ENCODE assay signal across 18 cellular contexts in genomic region chr2:84713441-84713840, GRCh38.
A peak's percentile ranks its signal among the peaks of the same experiment; 100 is the strongest.
DNase-seq lines count a peak whose midpoint lies in the region; ATAC-seq and TF ChIP-seq lines count a peak whose summit lies in the region.
"Had no signal": no experiment of that assay in that cellular context is flagged by ENCODE, and none has a peak within 500 bp of the region (broad histone marks: within the 10 kb centered on the region; RNA-seq: fewer than 3 reads in every experiment).

No MANE protein-coding gene starts in this region.

- WGBS in GM23248 (ENCODE audit: low coverage in 1 of 2, low lambda C conversion rate in 2 of 2, missing lambda C conversion rate in 2 of 2), 2 experiments, result 84 to 89% methylated on average over 3 of the region's 3 CpGs
- 96% methylated on average over 3 of the region's 3 CpGs for WGBS in prostate gland

- no peaks in the 10 kb centered on the region for H3K9me2 ChIP-seq in GM23248 (ENCODE audit: insufficient read depth)

- H3K36me3 ChIP-seq in GM23248 (ENCODE audit: low read depth), result no peaks in the 10 kb centered on the region
- no peaks in the 10 kb centered on the region for H3K36me3 ChIP-seq in prostate gland
- H3K36me3 ChIP-seq: Peyer's patch had no signal

- H3K4me1 ChIP-seq in GM23248 (ENCODE audit: insufficient read depth) (peaks cover 11% of the 10 kb centered on the region), prostate gland (replicated peaks) (no peaks in the 10 kb centered on the region)
- H3K4me1 ChIP-seq: Peyer's patch had no signal

- no peaks in the 10 kb centered on the region for H3K9me3 ChIP-seq in GM23248 (ENCODE audit: low read depth)
- no peaks in the 10 kb centered on the region for H3K9me3 ChIP-seq in prostate gland
- H3K9me3 ChIP-seq: Peyer's patch had no signal

- TF ChIP-seq POLR2A in prostate gland (IDR thresholded peaks at IDR 0.05), result no peak

- H3K27ac ChIP-seq in GM23248 (no peak overlapping the region), prostate gland (no peak overlapping the region)
- H3K27ac ChIP-seq: Peyer's patch had no signal

- no peaks in the 10 kb centered on the region for H3K79me2 ChIP-seq in GM23248 (ENCODE audit: insufficient read depth)

- intact Hi-C loops in prostate gland (cut with DNase I), result no loop called here

- H3F3A ChIP-seq in GM23248 (ENCODE audit: insufficient read depth), result no peaks in the 10 kb centered on the region

- no peak overlapping the region for H3K4me2 ChIP-seq in GM23248 (ENCODE audit: unreplicated experiment)
- H3K4me2 ChIP-seq: GM23338 had no signal

- H4K20me1 ChIP-seq in GM23248 (ENCODE audit: insufficient read depth), result no peaks in the 10 kb centered on the region

- in situ Hi-C loops in GM23248 (cut with MboI), result no loop called here

- H3K27me3 ChIP-seq in GM23248 (replicated peaks; ENCODE audit: insufficient read depth) (no peaks in the 10 kb centered on the region), prostate gland (replicated peaks; ENCODE audit: insufficient read depth) (no peaks in the 10 kb centered on the region)
- H3K27me3 ChIP-seq: Peyer's patch had no signal

- no peak overlapping the region for H2AFZ ChIP-seq in GM23248
- H2AFZ ChIP-seq: GM23338 had no signal

- H3K4me3 ChIP-seq in AG10803 (ENCODE audit: low read length) (no peak overlapping the region), GM23248 (no peak overlapping the region), prostate gland (no peak overlapping the region)
- H3K4me3 ChIP-seq: GM12878, GM23338, Peyer's patch had no signal

- no peak for ATAC-seq in HG03457 (IDR thresholded peaks at IDR 0.05; ENCODE audit: unreplicated experiment)
- ATAC-seq: GM12878, GM23338, HepG2 had no signal

- DNase-seq in AG10803 (ENCODE audit: low read depth), result peak; percentile 4
- peak; percentile 56 for DNase-seq in GM23248
- DNase-seq in RPMI7951 (ENCODE audit: low read depth), result peak; percentile 7
- peak; percentile 3 for DNase-seq in myocyte (ENCODE audit: low read depth)
- DNase-seq in prostate gland (ENCODE audit: low spot score), result no peak
- DNase-seq in activated naive CD4-positive, alpha-beta T cell treated with anti-CD3 and anti-CD28 coated beads, Interleukin-2, amount 50 U/mL, for 16 hours, result no peak
- DNase-seq: ACHN, C1 segment of cervical spinal cord, NCI-H1417, NCI-H2029 treated with DMSO at 0.1 percent for 48 hours, NCI-H510A, NCI-H82, Peyer's patch, SHP77 treated with DMSO at 0.1 percent for 48 hours had no signal

- H3K9ac ChIP-seq in GM23248, result no peak overlapping the region

- TF ChIP-seq CTCF in AG10803 (conservative IDR thresholded peaks at IDR 0.05; ENCODE audit: low read length) (no peak), prostate gland (IDR thresholded peaks at IDR 0.05) (no peak)

Comparison
In these comparisons a context has a peak if more than half of its experiments do, and no peak if none do; other contexts are left out.
1. DNase-seq: peak in AG10803 (single experiment), GM23248 (single experiment), RPMI7951 (single experiment) and myocyte (single experiment); none in prostate gland (single experiment) and activated naive CD4-positive, alpha-beta T cell treated with anti-CD3 and anti-CD28 coated beads, Interleukin-2, amount 50 U/mL, for 16 hours (single experiment).